Comparison of ENCODE assay signal across 26 cellular contexts in genomic region chr6:51167468-51167867, GRCh38.
"Had no signal": no experiment of that assay in that cellular context is flagged by ENCODE, and none has a peak within 500 bp of the region (broad histone marks: within the 10 kb centered on the region; RNA-seq: fewer than 3 reads in every experiment).

No MANE protein-coding gene starts in this region.

- H3K4me1 Mint-ChIP-seq: activated B cell treated with CpG ODN at 0.5 μM for 24 hours; activated T-helper 17 cell treated with anti-CD3 and anti-CD28 coated beads, Interleukin-2, amount 50 U/mL, for 72 hours; central memory CD8-positive, alpha-beta T cell had no signal

- H3K27me3 ChIP-seq: brain microvascular endothelial cell, dorsolateral prefrontal cortex, esophagus squamous epithelium, heart right ventricle had no signal

- H3K27ac ChIP-seq: brain microvascular endothelial cell, coronary artery, dorsolateral prefrontal cortex, esophagus squamous epithelium, heart right ventricle, WERI-Rb-1 had no signal

- ATAC-seq: activated CD4-positive, CD25-positive, alpha-beta regulatory T cell treated with anti-CD3 and anti-CD28 coated beads, Interleukin-2, amount 50 U/mL, for 24 hours; activated CD8-positive, alpha-beta T cell treated with anti-CD3 and anti-CD28 coated beads for 36 hours; activated T-cell treated with anti-CD3 and anti-CD28 coated beads, Interleukin-2, amount 50 U/mL, for 4 hours; activated T-helper 17 cell treated with anti-CD3 and anti-CD28 coated beads, Interleukin-2, amount 50 U/mL, for 72 hours; heart right ventricle had no signal

- H3K9me3 Mint-ChIP-seq: dendritic cell treated with granulocyte-macrophage colony-stimulating factor and Interleukin-4, amounts not matched to agents 40 ng/mL and 50 ng/mL, for 4 days had no signal

- H3K4me3 ChIP-seq: coronary artery, dorsolateral prefrontal cortex, esophagus squamous epithelium, heart right ventricle had no signal

- H3K4me1 ChIP-seq: esophagus squamous epithelium, heart right ventricle had no signal

- H3K27me3 Mint-ChIP-seq: activated B cell treated with CpG ODN at 0.5 μM for 24 hours; activated CD8-positive, alpha-beta T cell treated with anti-CD3 and anti-CD28 coated beads for 36 hours; activated naive CD8-positive, alpha-beta T cell; activated T-helper 17 cell treated with anti-CD3 and anti-CD28 coated beads, Interleukin-2, amount 50 U/mL, for 72 hours; central memory CD8-positive, alpha-beta T cell; dendritic cell treated with granulocyte-macrophage colony-stimulating factor and Interleukin-4, amounts not matched to agents 40 ng/mL and 50 ng/mL, for 4 days had no signal

- H3K4me3 Mint-ChIP-seq: activated B cell treated with CpG ODN at 0.5 μM for 24 hours; activated CD8-positive, alpha-beta T cell treated with anti-CD3 and anti-CD28 coated beads for 36 hours; activated naive CD8-positive, alpha-beta T cell; activated T-cell treated with anti-CD3 and anti-CD28 coated beads, Interleukin-2, amount 50 U/mL, for 4 hours; activated T-helper 17 cell treated with anti-CD3 and anti-CD28 coated beads, Interleukin-2, amount 50 U/mL, for 72 hours; central memory CD8-positive, alpha-beta T cell; dendritic cell treated with granulocyte-macrophage colony-stimulating factor and Interleukin-4, amounts not matched to agents 40 ng/mL and 50 ng/mL, for 4 days had no signal

- DNase-seq: activated B cell treated with CpG ODN at 0.5 μM for 24 hours; activated CD4-positive, alpha-beta T cell treated with anti-CD3 and anti-CD28 coated beads for 48 hours; activated CD4-positive, alpha-beta T cell treated with anti-CD3 and anti-CD28 coated beads, Interleukin-2, amount 50 U/mL, for 1 hour; activated CD4-positive, alpha-beta T cell treated with anti-CD3 and anti-CD28 coated beads, Interleukin-2, amount 50 U/mL, for 48 hours; activated CD8-positive, alpha-beta memory T cell treated with anti-CD3 and anti-CD28 coated beads for 24 hours; activated CD8-positive, alpha-beta T cell treated with anti-CD3 and anti-CD28 coated beads for 36 hours; activated effector memory CD4-positive, alpha-beta T cell treated with Interleukin-2 at 50 U/mL for 16 hours; activated gamma-delta T cell treated with Interleukin-2 at 50 U/mL for 16 hours; activated naive CD4-positive, alpha-beta T cell treated with anti-CD3 and anti-CD28 coated beads, Interleukin-2, amount 50 U/mL, for 16 hours; activated naive CD4-positive, alpha-beta T cell treated with Interleukin-2 at 50 U/mL for 16 hours; activated T-cell treated with anti-CD3 and anti-CD28 coated beads, Interleukin-2, amount 50 U/mL, for 4 hours; amniotic stem cell; anterior cingulate cortex; brain microvascular endothelial cell; dorsolateral prefrontal cortex; effector memory CD4-positive, alpha-beta T cell; esophagus squamous epithelium; heart right ventricle; T-helper 2 cell; WERI-Rb-1 had no signal

- H3K36me3 ChIP-seq: brain microvascular endothelial cell, esophagus squamous epithelium, heart right ventricle, WERI-Rb-1 had no signal

- H3K9me3 ChIP-seq: esophagus squamous epithelium had no signal

- H3K27ac Mint-ChIP-seq: activated B cell treated with CpG ODN at 0.5 μM for 24 hours; activated CD8-positive, alpha-beta T cell treated with anti-CD3 and anti-CD28 coated beads for 36 hours; activated naive CD8-positive, alpha-beta T cell; activated T-helper 17 cell treated with anti-CD3 and anti-CD28 coated beads, Interleukin-2, amount 50 U/mL, for 72 hours; dendritic cell treated with granulocyte-macrophage colony-stimulating factor and Interleukin-4, amounts not matched to agents 40 ng/mL and 50 ng/mL, for 4 days had no signal

- H3K36me3 Mint-ChIP-seq: activated naive CD8-positive, alpha-beta T cell had no signal
